ENCODE assay signal across 22 cellular contexts in the genomic region with DNA sequence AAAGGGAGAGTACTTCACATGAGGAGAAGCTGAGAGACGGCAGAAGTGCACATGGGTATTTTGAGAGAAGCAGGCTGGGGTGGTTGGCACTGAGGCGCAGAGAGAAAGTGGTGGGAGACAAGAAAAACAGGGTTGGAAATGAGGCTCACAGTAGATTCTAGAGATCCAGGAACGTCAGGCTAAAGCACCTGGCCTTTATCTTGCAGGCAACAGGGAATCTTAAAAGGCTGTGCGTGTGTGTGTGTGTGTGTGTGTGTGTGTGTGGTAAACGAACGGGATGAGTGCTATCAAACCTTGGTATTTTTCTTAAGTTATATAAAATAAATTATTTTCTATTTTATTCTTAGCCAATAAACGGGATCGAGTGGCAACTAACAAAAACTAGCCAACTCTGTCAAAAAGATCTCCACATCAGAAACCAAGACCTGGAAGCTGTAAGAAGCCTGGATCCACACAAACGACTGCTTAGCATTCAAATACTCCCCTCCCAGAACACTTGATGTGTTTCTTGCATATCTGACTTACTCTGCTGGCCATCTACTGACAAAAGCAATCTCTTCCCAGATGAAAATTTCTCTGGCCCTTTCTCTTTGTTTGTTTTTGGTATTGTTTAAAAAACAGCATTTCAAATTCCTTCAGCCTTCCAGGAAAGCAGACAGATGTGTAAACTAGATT. TPM values are rescaled to one million over a fixed set of nuclear protein-coding genes. Genes with fewer than 3 reads are reported as not detected.
A peak's percentile ranks its signal among the peaks of the same experiment; 100 is the strongest.
DNase-seq lines count a peak whose midpoint lies in the region; ATAC-seq and TF ChIP-seq lines count a peak whose summit lies in the region.
"Had no signal": no experiment of that assay in that cellular context is flagged by ENCODE, and none has a peak within 500 bp of the region (broad histone marks: within the 10 kb centered on the region; RNA-seq: fewer than 3 reads in every experiment).

No MANE protein-coding gene starts in this region.

- H3K36me3 ChIP-seq in hepatocyte (replicated peaks; ENCODE audit: insufficient read depth, low read depth) = no peaks in the 10 kb centered on the region
- no peaks in the 10 kb centered on the region for H3K36me3 ChIP-seq in uterus
- H3K36me3 ChIP-seq: adrenal gland, neutrophil, thoracic aorta had no signal

- H2AFZ ChIP-seq in hepatocyte = peak overlapping the region; percentile 50

- POLR2A ChIA-PET in WTC11 (lab: Charles Lee) = no interaction called here

- H3K9me3 ChIP-seq in hepatocyte (ENCODE audit: low read depth) (no peaks in the 10 kb centered on the region), uterus (no peaks in the 10 kb centered on the region)
- H3K9me3 ChIP-seq: adrenal gland, neutrophil, thoracic aorta had no signal

- no peaks in the 10 kb centered on the region for H3K9me2 ChIP-seq in hepatocyte (replicated peaks; ENCODE audit: insufficient read depth)

- peak; percentile 22 for DNase-seq in NCI-H748 (lab: John Stamatoyannopoulos, UW; ENCODE audit: unreplicated experiment)
- no peak for DNase-seq in NCI-H748 treated with DMSO at 0.1 percent for 48 hours (lab: John Stamatoyannopoulos, UW)
- no peak for DNase-seq in WTC11 (ENCODE audit: low spot score)
- DNase-seq in hepatocyte (ENCODE audit: low spot score) = no peak
- DNase-seq in uterus = no peak
- DNase-seq in NCI-H526 (lab: John Stamatoyannopoulos, UW) = no peak
- DNase-seq in stimulated activated CD4-positive, alpha-beta T cell treated with anti-CD3 and anti-CD28 coated beads, Interleukin-15, amount 100 ng/mL, for 24 hours = no peak
- DNase-seq: ACHN; activated CD4-positive, alpha-beta T cell treated with anti-CD3 and anti-CD28 coated beads, Interleukin-2, amount 10 ng/mL, durations not matched to agents 24 days and 14 days; adrenal gland; central memory CD4-positive, alpha-beta T cell; effector CD8-positive, alpha-beta T cell; midbrain; NCI-H1930; NK-92 treated with Interleukin-12 subunit alpha and Interleukin-12 subunit beta, amount 100 ng/mL, for 24 hours; RPMI8226 had no signal

- peak overlapping the region; percentile 46 for H3K4me2 ChIP-seq in hepatocyte

- peak; percentile 66 for ATAC-seq in WTC11
- ATAC-seq in GM19467 (IDR thresholded peaks at IDR 0.05; ENCODE audit: unreplicated experiment) = no peak

- CTCF ChIA-PET in WTC11 (lab: Charles Lee) = interaction anchor here (9.2 kb wide), 1 partner anchor 104 kb away, joined by 74 read pairs; no protein-coding TSS in a partner anchor

- no peaks in the 10 kb centered on the region for H3K36me3 Mint-ChIP-seq in WTC11
- H3K36me3 Mint-ChIP-seq: CD14-positive monocyte; stimulated activated effector memory CD8-positive, alpha-beta T cell treated with anti-CD3 and anti-CD28 coated beads, Interleukin-12 subunit alpha, Interleukin-12 subunit beta, amount 100 ng/mL, for 72 hours had no signal

- H3K27me3 ChIP-seq in hepatocyte = no peaks in the 10 kb centered on the region
- no peaks in the 10 kb centered on the region for H3K27me3 ChIP-seq in uterus
- H3K27me3 ChIP-seq: adrenal gland had no signal

- H3K4me1 ChIP-seq in hepatocyte (ENCODE audit: insufficient read depth) = no peaks in the 10 kb centered on the region
- no peaks in the 10 kb centered on the region for H3K4me1 ChIP-seq in uterus
- H3K4me1 ChIP-seq: adrenal gland had no signal

- H3K4me3 ChIP-seq in hepatocyte = no peak overlapping the region
- H3K4me3 ChIP-seq in uterus = no peak overlapping the region
- H3K4me3 ChIP-seq: adrenal gland, thoracic aorta had no signal

- no peak overlapping the region for H3K4me3 Mint-ChIP-seq in WTC11
- H3K4me3 Mint-ChIP-seq: activated CD4-positive, alpha-beta T cell treated with anti-CD3 and anti-CD28 coated beads, Interleukin-2, amount 10 ng/mL, durations not matched to agents 24 days and 14 days; stimulated activated effector memory CD8-positive, alpha-beta T cell treated with anti-CD3 and anti-CD28 coated beads, Interleukin-12 subunit alpha, Interleukin-12 subunit beta, amount 100 ng/mL, for 72 hours had no signal

- 61% methylated on average over 9 of the region's 9 CpGs for WGBS in hepatocyte (ENCODE audit: low lambda C conversion rate, missing lambda C conversion rate)

- H3K27me3 Mint-ChIP-seq in WTC11 (ENCODE audit: low read depth) = no peaks in the 10 kb centered on the region

- no peaks in the 10 kb centered on the region for H4K20me1 ChIP-seq in hepatocyte (ENCODE audit: insufficient read depth, poor library complexity, severe bottlenecking)

- H3K4me1 Mint-ChIP-seq in WTC11 = peaks cover 29% of the 10 kb centered on the region
- H3K4me1 Mint-ChIP-seq: activated CD4-positive, alpha-beta T cell treated with anti-CD3 and anti-CD28 coated beads, Interleukin-2, amount 10 ng/mL, durations not matched to agents 24 days and 14 days; stimulated activated effector memory CD8-positive, alpha-beta T cell treated with anti-CD3 and anti-CD28 coated beads, Interleukin-12 subunit alpha, Interleukin-12 subunit beta, amount 100 ng/mL, for 72 hours had no signal

- H3K27ac ChIP-seq in hepatocyte (peak overlapping the region; percentile 50), uterus (peak overlapping the region; percentile 10 to 27)
- H3K27ac ChIP-seq: adrenal gland, neutrophil, thoracic aorta had no signal

- H3K9me3 Mint-ChIP-seq in WTC11 = no peaks in the 10 kb centered on the region
- H3K9me3 Mint-ChIP-seq: activated CD4-positive, alpha-beta T cell treated with anti-CD3 and anti-CD28 coated beads, Interleukin-2, amount 10 ng/mL, durations not matched to agents 24 days and 14 days; CD14-positive monocyte; stimulated activated effector memory CD8-positive, alpha-beta T cell treated with anti-CD3 and anti-CD28 coated beads, Interleukin-12 subunit alpha, Interleukin-12 subunit beta, amount 100 ng/mL, for 72 hours had no signal

- intact Hi-C loops in uterus (cut with DNase I; ENCODE audit: low total_unique reads) = no loop called here

- peak overlapping the region; percentile 40 for H3K27ac Mint-ChIP-seq in WTC11
- H3K27ac Mint-ChIP-seq: activated CD4-positive, alpha-beta T cell treated with anti-CD3 and anti-CD28 coated beads, Interleukin-2, amount 10 ng/mL, durations not matched to agents 24 days and 14 days; CD14-positive monocyte; stimulated activated effector memory CD8-positive, alpha-beta T cell treated with anti-CD3 and anti-CD28 coated beads, Interleukin-12 subunit alpha, Interleukin-12 subunit beta, amount 100 ng/mL, for 72 hours had no signal

- no peak for TF ChIP-seq POLR2A in uterus (IDR thresholded peaks at IDR 0.05)

- no peak for TF ChIP-seq CTCF in WTC11 (IDR thresholded peaks at IDR 0.05)
- no peak for TF ChIP-seq CTCF in hepatocyte (IDR thresholded peaks at IDR 0.05; ENCODE audit: poor library complexity)
- TF ChIP-seq CTCF in uterus (IDR thresholded peaks at IDR 0.05) = no peak

- H3K79me2 ChIP-seq in hepatocyte = no peaks in the 10 kb centered on the region

TF ChIP-seq in WTC11, 78 proteins besides CTCF, POLR2A, EP300 and RAD21 (continues in another document):
- TF ChIP-seq, protein P1, sequence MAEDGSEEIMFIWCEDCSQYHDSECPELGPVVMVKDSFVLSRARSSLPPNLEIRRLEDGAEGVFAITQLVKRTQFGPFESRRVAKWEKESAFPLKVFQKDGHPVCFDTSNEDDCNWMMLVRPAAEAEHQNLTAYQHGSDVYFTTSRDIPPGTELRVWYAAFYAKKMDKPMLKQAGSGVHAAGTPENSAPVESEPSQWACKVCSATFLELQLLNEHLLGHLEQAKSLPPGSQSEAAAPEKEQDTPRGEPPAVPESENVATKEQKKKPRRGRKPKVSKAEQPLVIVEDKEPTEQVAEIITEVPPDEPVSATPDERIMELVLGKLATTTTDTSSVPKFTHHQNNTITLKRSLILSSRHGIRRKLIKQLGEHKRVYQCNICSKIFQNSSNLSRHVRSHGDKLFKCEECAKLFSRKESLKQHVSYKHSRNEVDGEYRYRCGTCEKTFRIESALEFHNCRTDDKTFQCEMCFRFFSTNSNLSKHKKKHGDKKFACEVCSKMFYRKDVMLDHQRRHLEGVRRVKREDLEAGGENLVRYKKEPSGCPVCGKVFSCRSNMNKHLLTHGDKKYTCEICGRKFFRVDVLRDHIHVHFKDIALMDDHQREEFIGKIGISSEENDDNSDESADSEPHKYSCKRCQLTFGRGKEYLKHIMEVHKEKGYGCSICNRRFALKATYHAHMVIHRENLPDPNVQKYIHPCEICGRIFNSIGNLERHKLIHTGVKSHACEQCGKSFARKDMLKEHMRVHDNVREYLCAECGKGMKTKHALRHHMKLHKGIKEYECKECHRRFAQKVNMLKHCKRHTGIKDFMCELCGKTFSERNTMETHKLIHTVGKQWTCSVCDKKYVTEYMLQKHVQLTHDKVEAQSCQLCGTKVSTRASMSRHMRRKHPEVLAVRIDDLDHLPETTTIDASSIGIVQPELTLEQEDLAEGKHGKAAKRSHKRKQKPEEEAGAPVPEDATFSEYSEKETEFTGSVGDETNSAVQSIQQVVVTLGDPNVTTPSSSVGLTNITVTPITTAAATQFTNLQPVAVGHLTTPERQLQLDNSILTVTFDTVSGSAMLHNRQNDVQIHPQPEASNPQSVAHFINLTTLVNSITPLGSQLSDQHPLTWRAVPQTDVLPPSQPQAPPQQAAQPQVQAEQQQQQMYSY (CRISPR knock-in tag; IDR thresholded peaks at IDR 0.05) = no peak
- TF ChIP-seq ZBTB43 (CRISPR knock-in tag; IDR thresholded peaks at IDR 0.05) (no peak), ZNF138 (CRISPR knock-in tag; conservative IDR thresholded peaks at IDR 0.05) (no peak), ZNF121 (CRISPR knock-in tag; IDR thresholded peaks at IDR 0.05) (no peak), ATF1 (CRISPR knock-in tag; IDR thresholded peaks at IDR 0.05) (no peak), NFE2L1 (CRISPR knock-in tag; IDR thresholded peaks at IDR 0.05) (no peak), EMX1 (CRISPR knock-in tag; IDR thresholded peaks at IDR 0.05) (no peak), ZNF317 (CRISPR knock-in tag; IDR thresholded peaks at IDR 0.05; ENCODE audit: borderline replicate concordance, low read depth) (no peak), GRHL2 (CRISPR knock-in tag; IDR thresholded peaks at IDR 0.05; ENCODE audit: insufficient replicate concordance, severe bottlenecking) (no peak)

RNA-seq across cellular contexts. Expression of gene FABP7, which starts 44.9 kb away (rescaled TPM):
- total RNA-seq in WTC11 (2021) = 5.9 to 7.2 TPM (median 7.0 TPM) in 3 replicates
- total RNA-seq in hepatocyte = 0.24 and 0.60 TPM in 2 replicates
- 0.96 TPM in 1 of 2 replicates, not detected in the other for polyA plus RNA-seq in hepatocyte
- under 1 TPM in 1 of 4 donors, not detected in 3; 0.76 TPM for total RNA-seq in uterus
- total RNA-seq: activated CD4-positive, alpha-beta T cell treated with anti-CD3 and anti-CD28 coated beads, Interleukin-2, amount 10 ng/mL, durations not matched to agents 24 days and 14 days; adrenal gland; renal cortical epithelial cell; thoracic aorta had no signal
- polyA plus RNA-seq: adrenal gland, CD14-positive monocyte had no signal

RNA-seq across cellular contexts. Expression of gene SMPDL3A, which starts 54.4 kb away (rescaled TPM):
- total RNA-seq in WTC11 (2021) = 2.0 to 2.8 TPM (median 2.1 TPM) in 3 replicates
- total RNA-seq in hepatocyte = 124 and 126 TPM in 2 replicates
- 104 and 115 TPM in 2 replicates for polyA plus RNA-seq in hepatocyte
- 10 to 100 TPM in 2 of 4 donors, 1 to 10 TPM in 2; 4.1 to 18.7 (median 13.3) TPM for total RNA-seq in uterus
